Comparison of ENCODE assay signal across 13 cellular contexts in genomic region chr2:19611491-19612332, GRCh38.
DNase-seq lines count a peak whose midpoint lies in the region; ATAC-seq, FAIRE-seq and TF ChIP-seq lines count a peak whose summit lies in the region.
"Had no signal": no experiment of that assay in that cellular context is flagged by ENCODE, and none has a peak within 500 bp of the region (broad histone marks: within the 10 kb centered on the region; RNA-seq: fewer than 3 reads in every experiment).

No MANE protein-coding gene starts in this region.

- no peaks in the 10 kb centered on the region for H3K79me2 ChIP-seq in HepG2 (ENCODE audit: insufficient read depth, low read length)

- H3K27ac ChIP-seq in IMR-90 (ENCODE audit: insufficient read depth, low read length) (peak overlapping the region; percentile 67; the same call in 1 of the 2 replicates), brain microvascular endothelial cell (peak overlapping the region; percentile 75), HepG2 (ENCODE audit: extremely low read length, insufficient read depth, low read length) (no peak overlapping the region), colonic mucosa (no peak overlapping the region)
- H3K27ac ChIP-seq: esophagus squamous epithelium, HL-60, SJSA1 had no signal

- H3K14ac ChIP-seq in IMR-90 (replicated peaks; ENCODE audit: low read depth, low read length), result peak overlapping the region; percentile 86

- H2AK5ac ChIP-seq in IMR-90 (ENCODE audit: low read depth, low read length), result peak overlapping the region; percentile 69

- H3K9me3 ChIP-seq in IMR-90 (ENCODE audit: control insufficient read depth, insufficient read depth, low read length), result peaks cover 4% of the 10 kb centered on the region; the same call in 1 of the 2 replicates
- peaks cover 23% of the 10 kb centered on the region for H3K9me3 ChIP-seq in HepG2 (ENCODE audit: low read length)
- H3K9me3 ChIP-seq in colonic mucosa, result no peaks in the 10 kb centered on the region
- H3K9me3 ChIP-seq: SJSA1 had no signal

- WGBS in IMR-90 (ENCODE audit: extremely low coverage in 2 of 2, insufficient read length in 1 of 2), 2 experiments, result 95% methylated on average over 3 of the region's 4 CpGs; no CpG with 5 or more reads in 1 of the 2 experiments
- 22% methylated on average over 4 of the region's 4 CpGs for WGBS in HepG2 (ENCODE audit: low lambda C conversion rate)

- peak overlapping the region; percentile 77 for H3K4ac ChIP-seq in IMR-90 (ENCODE audit: low read depth, low read length)

- peaks cover 12% of the 10 kb centered on the region for H3K9me1 ChIP-seq in IMR-90 (ENCODE audit: insufficient read depth, low read length)

- TF ChIP-seq EP300 in HepG2 (IDR thresholded peaks at IDR 0.05; ENCODE audit: low read depth in 2 of 2, low read length in 2 of 2) (peak in 1 of 2 experiments; percentile 69; a peak in 1 of 4 replicates), HepG2 (CRISPR knock-in tag; IDR thresholded peaks at IDR 0.05; ENCODE audit: borderline replicate concordance) (no peak)

- intact Hi-C loops in IMR-90 (cut with micrococcal nuclease) (no loop called here), HepG2 (cut with micrococcal nuclease; ENCODE audit: unreplicated experiment) (no loop called here), colonic mucosa (cut with DNase I) (no loop called here)

- TF ChIP-seq POLR2A in IMR-90 (IDR thresholded peaks at IDR 0.05; ENCODE audit: low read depth, low read length), result no peak
- TF ChIP-seq POLR2A in HepG2 (IDR thresholded peaks at IDR 0.05; ENCODE audit: insufficient read depth in 1 of 2, low read depth in 2 of 2, low read length in 2 of 2), result no peak

- BruUV-seq in IMR-90 (replicated peaks; lab: Mats Ljungman, UMichigan) (no TSS peak), HepG2 (replicated peaks; lab: Mats Ljungman, UMichigan) (no TSS peak)

- H3K4me1 ChIP-seq in IMR-90 (ENCODE audit: control insufficient read depth, insufficient read depth, low read length), result peaks cover 17% of the 10 kb centered on the region
- peaks cover 14% of the 10 kb centered on the region for H3K4me1 ChIP-seq in HepG2 (ENCODE audit: insufficient read depth, low read length)
- H3K4me1 ChIP-seq in colonic mucosa, result no peaks in the 10 kb centered on the region
- H3K4me1 ChIP-seq: esophagus squamous epithelium, SJSA1 had no signal

- H3K27me3 ChIP-seq in IMR-90 (ENCODE audit: control insufficient read depth, insufficient read depth, low read length), result no peaks in the 10 kb centered on the region
- no peaks in the 10 kb centered on the region for H3K27me3 ChIP-seq in brain microvascular endothelial cell (replicated peaks)
- H3K27me3 ChIP-seq in HepG2 (ENCODE audit: control insufficient read depth in 1 of 2, insufficient read depth in 2 of 2, low read length in 2 of 2), result no peaks in the 10 kb centered on the region; a peak in 1 of 5 replicates
- no peaks in the 10 kb centered on the region for H3K27me3 ChIP-seq in colonic mucosa
- H3K27me3 ChIP-seq: esophagus squamous epithelium, SJSA1 had no signal

- DNase-seq in COLO668 (lab: John Stamatoyannopoulos, UW; ENCODE audit: unreplicated experiment), result peak; percentile 89
- DNase-seq in IMR-90, result peak; percentile 98
- DNase-seq in brain microvascular endothelial cell, result peak; percentile 99
- peak; percentile 88 for DNase-seq in HepG2 (ENCODE audit: low spot score)
- DNase-seq in colonic mucosa, result no peak
- no peak for DNase-seq in cortex of kidney (lab: John Stamatoyannopoulos, UW)
- DNase-seq: activated CD4-positive, alpha-beta T cell treated with anti-CD3 and anti-CD28 coated beads, Interleukin-2, amount 50 U/mL, for 48 hours; esophagus squamous epithelium; NCI-H2081 had no signal

- no peak overlapping the region for H3K9ac ChIP-seq in IMR-90 (ENCODE audit: low read depth, low read length)
- H3K9ac ChIP-seq in HepG2 (ENCODE audit: insufficient read depth, low read depth, low read length), result peak overlapping the region; percentile 7; the same call in 1 of the 2 replicates
- H3K9ac ChIP-seq in colonic mucosa (ENCODE audit: low read depth in 2 of 2, low read length in 2 of 2), result no peak overlapping the region

- peak overlapping the region; percentile 24; the same call in 1 of the 2 replicates for H4K91ac ChIP-seq in IMR-90 (ENCODE audit: insufficient read depth, low read depth, low read length)

- peak overlapping the region; percentile 75 for H2BK120ac ChIP-seq in IMR-90 (ENCODE audit: low read depth, low read length)

- in situ Hi-C loops in IMR-90 (cut with MboI; ENCODE audit: low sequenced_read_pairs), result no loop called here
- in situ Hi-C loops in brain microvascular endothelial cell (cut with HindIII; ENCODE audit: low pct_ligation_motif_present, low sequenced_read_pairs), result no loop called here
- in situ Hi-C loops in HepG2 (cut with HindIII; ENCODE audit: extremely low pct_ligation_motif_present, low pct_unique_long_range_greater_than_20kb), result no loop called here

- dilution Hi-C loops in IMR-90 (cut with HindIII; ENCODE audit: low sequenced_read_pairs, unreplicated experiment), result no loop called here

- H3K4me2 ChIP-seq in IMR-90 (ENCODE audit: low read depth, low read length) (no peak overlapping the region), HepG2 (ENCODE audit: low read depth, low read length) (peak overlapping the region; percentile 25)

- peak overlapping the region; percentile 10 to 63; a peak in 3 of 4 replicates for H4K8ac ChIP-seq in IMR-90 (ENCODE audit: low read depth in 2 of 2, low read length in 2 of 2)

- H4K20me1 ChIP-seq in IMR-90 (ENCODE audit: insufficient read depth, low read length) (peaks cover 4% of the 10 kb centered on the region; the same call in 1 of the 2 replicates), HepG2 (ENCODE audit: insufficient read depth, low read length) (no peaks in the 10 kb centered on the region)

- TF ChIP-seq CTCF in IMR-90 (conservative IDR thresholded peaks at IDR 0.05; ENCODE audit: low read depth, low read length) (no peak), brain microvascular endothelial cell (IDR thresholded peaks at IDR 0.05; ENCODE audit: low read depth, low read length, missing control alignments) (no peak), HepG2 (CRISPR knock-in tag; IDR thresholded peaks at IDR 0.05) (no peak), colonic mucosa (IDR thresholded peaks at IDR 0.05) (no peak)

- FAIRE-seq in HepG2 (lab: Jason Lieb, UNC), result no peak

- TF ChIP-seq RAD21 in IMR-90 (IDR thresholded peaks at IDR 0.05; ENCODE audit: low read length), result no peak
- no peak for TF ChIP-seq RAD21 in HepG2 (CRISPR knock-in tag; IDR thresholded peaks at IDR 0.05)

- H4K5ac ChIP-seq in IMR-90 (ENCODE audit: low read depth, low read length), result peak overlapping the region; percentile 12; the same call in 1 of the 2 replicates

- H2BK20ac ChIP-seq in IMR-90 (ENCODE audit: low read depth, low read length), result peak overlapping the region; percentile 93

- H3K36me3 ChIP-seq in IMR-90 (ENCODE audit: control insufficient read depth, insufficient read depth, low read length) (no peaks in the 10 kb centered on the region), brain microvascular endothelial cell (replicated peaks) (no peaks in the 10 kb centered on the region), HepG2 (replicated peaks in 1 of 2; ENCODE audit: control insufficient read depth in 1 of 2, insufficient read depth in 2 of 2, low read length in 2 of 2) (no peaks in the 10 kb centered on the region), colonic mucosa (no peaks in the 10 kb centered on the region)
- H3K36me3 ChIP-seq: esophagus squamous epithelium, SJSA1 had no signal

- H3K23ac ChIP-seq in IMR-90 (ENCODE audit: low read depth, low read length), result peak overlapping the region; percentile 23; the same call in 1 of the 2 replicates

- peak overlapping the region; percentile 70 for H3K18ac ChIP-seq in IMR-90 (ENCODE audit: low read depth, low read length)

- ATAC-seq in IMR-90 (ENCODE audit: low read depth) (peak; percentile 73), HepG2 (peak; percentile 75), GM19324 (IDR thresholded peaks at IDR 0.05; ENCODE audit: low FRiP score, unreplicated experiment) (no peak), HG03045 (IDR thresholded peaks at IDR 0.05; ENCODE audit: unreplicated experiment) (no peak)

- peak overlapping the region; percentile 79 for H2AK9ac ChIP-seq in IMR-90 (replicated peaks; ENCODE audit: low read depth, low read length, poor library complexity)

- H2BK5ac ChIP-seq in IMR-90 (ENCODE audit: low read depth, low read length, poor library complexity, severe bottlenecking), result peak overlapping the region; percentile 66

- peak overlapping the region; percentile 64; the same call in 2 of the 3 replicates for H2BK15ac ChIP-seq in IMR-90 (ENCODE audit: low read depth, low read length)

- H3K79me1 ChIP-seq in IMR-90 (ENCODE audit: low read depth in 1 of 2, low read length in 2 of 2), result no peaks in the 10 kb centered on the region

- no peak overlapping the region for H3K4me3 ChIP-seq in IMR-90 (ENCODE audit: insufficient read depth, low read depth, low read length)
- H3K4me3 ChIP-seq in brain microvascular endothelial cell (ENCODE audit: low read depth, low read length), result no peak overlapping the region
- no peak overlapping the region for H3K4me3 ChIP-seq in HepG2 (replicated peaks in 1 of 3; ENCODE audit: insufficient read depth in 1 of 3, low read depth in 2 of 3, low read length in 3 of 3)
- no peak overlapping the region for H3K4me3 ChIP-seq in colonic mucosa
- H3K4me3 ChIP-seq: esophagus squamous epithelium, SJSA1 had no signal

- POLR2A ChIA-PET in IMR-90 (lab: Charles Lee; ENCODE audit: unreplicated experiment) (interaction anchor here (0.6 kb wide), 1 partner anchor 253 kb away, joined by 9 read pairs; the partner anchor contains the start of gene OSR1), HepG2 (lab: Yijun Ruan, JAX) (no interaction called here)

- CTCF ChIA-PET in IMR-90 (lab: Yijun Ruan, JAX) (interaction anchor here (0.6 to 0.8 kb wide), 2 partner anchors 152 to 263 kb away, joined by 3 read pairs; no protein-coding TSS in a partner anchor), HepG2 (lab: Yijun Ruan, JAX; ENCODE audit: low intra/inter-chr PET ratio, low total read pairs) (no interaction called here)

- H2AFZ ChIP-seq in IMR-90 (replicated peaks; ENCODE audit: low read length, poor library complexity), result no peak overlapping the region
- no peak overlapping the region for H2AFZ ChIP-seq in HepG2 (ENCODE audit: low read length)

- no peak overlapping the region; the same call in 1 of the 2 replicates for H3K56ac ChIP-seq in IMR-90 (ENCODE audit: extremely low read depth, insufficient read depth, low read length)

TF ChIP-seq in IMR-90, 13 proteins besides CTCF, POLR2A, EP300 and RAD21 (continues in another document):
- TF ChIP-seq SMC3 (IDR thresholded peaks at IDR 0.05; ENCODE audit: low read depth, low read length), result 0 out of 2 replicates have a peak, but pooled peaks have one; percentile 6
- TF ChIP-seq CHD1 (IDR thresholded peaks at IDR 0.05; ENCODE audit: low read depth, low read length), result no peak
- TF ChIP-seq MAFK (IDR thresholded peaks at IDR 0.05; ENCODE audit: low read depth, low read length), result peak; percentile 76
- no peak for TF ChIP-seq RCOR1 (IDR thresholded peaks at IDR 0.05; ENCODE audit: insufficient replicate concordance, low read length)

TF ChIP-seq in HepG2, 621 proteins besides CTCF, POLR2A, EP300 and RAD21 (continues in another document):
- TF ChIP-seq ZNF644 (CRISPR knock-in tag; IDR thresholded peaks at IDR 0.05; ENCODE audit: low read depth) (0 out of 2 replicates have a peak, but pooled peaks have one; percentile 53), RARA (CRISPR knock-in tag; IDR thresholded peaks at IDR 0.05) (peak; percentile 23; the same call in 1 of the 2 replicates), KAT8 (CRISPR knock-in tag; IDR thresholded peaks at IDR 0.05) (0 out of 2 replicates have a peak, but pooled peaks have one; percentile 34)

Comparison
In these comparisons a context has a peak if more than half of its experiments do, and no peak if none do; other contexts are left out.
1. DNase-seq: peak in COLO668 (single experiment), IMR-90 (single experiment), brain microvascular endothelial cell (single experiment) and HepG2 (single experiment); none in colonic mucosa (single experiment) and cortex of kidney (single experiment).
2. ATAC-seq: peak in IMR-90 (single experiment) and HepG2 (single experiment); none in GM19324 (single experiment) and HG03045 (single experiment).
3. H3K27ac ChIP-seq: peak in IMR-90 (single experiment) and brain microvascular endothelial cell (single experiment); none in HepG2 (single experiment) and colonic mucosa (single experiment).